In the genomic region with DNA sequence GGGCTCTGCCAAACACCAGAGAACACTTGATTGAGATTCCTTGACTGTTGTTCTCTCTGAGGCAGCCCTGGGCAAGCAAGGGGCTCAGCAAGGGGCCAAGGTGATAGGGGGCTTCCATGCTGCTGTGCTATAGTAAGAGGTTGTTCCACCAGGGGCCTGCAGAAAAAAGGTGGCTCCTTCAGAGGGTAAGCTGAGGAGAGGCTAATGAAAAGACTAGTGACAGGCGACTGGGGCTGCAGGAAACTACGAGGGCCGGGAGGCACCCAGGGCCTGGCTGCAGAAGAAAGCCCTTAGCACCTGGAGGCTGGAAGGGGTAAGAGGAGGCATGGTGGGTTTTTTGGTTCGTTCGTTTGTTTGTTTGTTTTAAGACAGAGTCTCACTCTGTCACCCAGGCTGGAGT, we compare ENCODE assay signal across 13 cellular contexts.
"Had no signal": no experiment of that assay in that cellular context is flagged by ENCODE, and none has a peak within 500 bp of the region (broad histone marks: within the 10 kb centered on the region; RNA-seq: fewer than 3 reads in every experiment).

No MANE protein-coding gene starts in this region.

- H3K27ac ChIP-seq: left lung had no signal

- H3K36me3 ChIP-seq: left lung had no signal

- H3K9me3 ChIP-seq: left lung had no signal

- H3K4me3 ChIP-seq: left lung had no signal

- ATAC-seq: activated CD8-positive, alpha-beta memory T cell treated with anti-CD3 and anti-CD28 coated beads, Interleukin-2, amount 10 ng/mL, durations not matched to agents 7 days and 5 days; natural killer cell treated with Interleukin-12 subunit alpha and Interleukin-12 subunit beta and Interleukin-15 and Interleukin-18, amount 100 ng/mL, for 72 hours; SK-N-SH treated with all-trans-retinoic acid at 6 μM for 48 hours had no signal

- H3K9me3 Mint-ChIP-seq: natural killer cell treated with Interleukin-12 subunit alpha and Interleukin-12 subunit beta and Interleukin-15 and Interleukin-18, amount 100 ng/mL, for 72 hours had no signal

- H3K4me3 Mint-ChIP-seq: activated CD8-positive, alpha-beta memory T cell treated with anti-CD3 and anti-CD28 coated beads, Interleukin-2, amount 10 ng/mL, durations not matched to agents 7 days and 5 days; activated naive CD8-positive, alpha-beta T cell treated with anti-CD3 and anti-CD28 coated beads for 36 hours; activated T-cell treated with anti-CD3 and anti-CD28 coated beads, Interleukin-2, amount 50 U/mL, for 24 hours had no signal

- H3K27ac Mint-ChIP-seq: activated CD8-positive, alpha-beta memory T cell treated with anti-CD3 and anti-CD28 coated beads, Interleukin-2, amount 10 ng/mL, durations not matched to agents 7 days and 5 days; activated naive CD8-positive, alpha-beta T cell treated with anti-CD3 and anti-CD28 coated beads for 36 hours; activated T-cell treated with anti-CD3 and anti-CD28 coated beads, Interleukin-2, amount 50 U/mL, for 24 hours; natural killer cell treated with Interleukin-12 subunit alpha and Interleukin-12 subunit beta and Interleukin-15 and Interleukin-18, amount 100 ng/mL, for 72 hours had no signal

- H3K36me3 Mint-ChIP-seq: activated CD8-positive, alpha-beta memory T cell treated with anti-CD3 and anti-CD28 coated beads, Interleukin-2, amount 10 ng/mL, durations not matched to agents 7 days and 5 days; activated naive CD8-positive, alpha-beta T cell treated with anti-CD3 and anti-CD28 coated beads for 36 hours; natural killer cell treated with Interleukin-12 subunit alpha and Interleukin-12 subunit beta and Interleukin-15 and Interleukin-18, amount 100 ng/mL, for 72 hours had no signal

- DNase-seq: activated CD4-positive, alpha-beta T cell treated with anti-CD3 and anti-CD28 coated beads for 1 hour; activated CD4-positive, alpha-beta T cell treated with anti-CD3 and anti-CD28 coated beads, Interleukin-2, amount 50 U/mL, for 4 hours; activated CD8-positive, alpha-beta memory T cell treated with anti-CD3 and anti-CD28 coated beads, Interleukin-2, amount 10 ng/mL, durations not matched to agents 7 days and 5 days; activated gamma-delta T cell; activated naive CD8-positive, alpha-beta T cell treated with anti-CD3 and anti-CD28 coated beads for 36 hours; activated T-cell treated with anti-CD3 and anti-CD28 coated beads, Interleukin-2, amount 50 U/mL, for 24 hours; amygdala; small intestine; stimulated activated CD4-positive, alpha-beta T cell treated with anti-CD3 and anti-CD28 coated beads, Interleukin-4, amount 100 ng/mL, for 24 hours; stimulated activated naive CD4-positive, alpha-beta T cell treated with Interleukin-2 at 50 U/mL for 16 hours had no signal
